32 cellular contexts compared by ENCODE assay signal in genomic region chr6:43401730-43402129, GRCh38. TPM values are rescaled to one million over a fixed set of nuclear protein-coding genes. Genes with fewer than 3 reads are reported as not detected.
"Had no signal": no experiment of that assay in that cellular context is flagged by ENCODE, and none has a peak within 500 bp of the region (broad histone marks: within the 10 kb centered on the region; RNA-seq: fewer than 3 reads in every experiment).

No MANE protein-coding gene starts in this region.

- H3K9me3 ChIP-seq: colonic mucosa, gastrocnemius medialis, left lung, lower lobe of right lung, ovary, psoas muscle, stomach, testis, tibial artery, upper lobe of left lung had no signal

- H3K27me3 ChIP-seq: colonic mucosa, ovary, stomach, testis, upper lobe of left lung had no signal

- H3K36me3 ChIP-seq: colonic mucosa, gastrocnemius medialis, left lung, lower lobe of right lung, ovary, stomach, tibial artery had no signal

- H3K4me1 ChIP-seq: colonic mucosa, gastrocnemius medialis, psoas muscle, testis, tibial artery had no signal

- DNase-seq: colonic mucosa; effector CD8-positive, alpha-beta T cell; endodermal cell; foreskin fibroblast; gastrocnemius medialis; head of caudate nucleus; hypothalamus; immature natural killer cell; kidney; left lung; lower lobe of right lung; naive thymus-derived CD8-positive, alpha-beta T cell; nephron progenitor cell; occipital lobe; ovary; psoas muscle; stimulated activated CD4-positive, alpha-beta T cell treated with anti-CD3 and anti-CD28 coated beads, Interleukin-12 subunit alpha, Interleukin-12 subunit beta, amount 100 ng/mL, for 4 hours; stimulated activated CD4-positive, alpha-beta T cell treated with anti-CD3 and anti-CD28 coated beads, Interleukin-1b, Interleukin-23, amount 100 ng/mL, for 48 hours; stimulated activated CD4-positive, alpha-beta T cell treated with anti-CD3 and anti-CD28 coated beads, Interleukin-4, amount 100 ng/mL, for 1 hour; stimulated activated CD8-positive, alpha-beta memory T cell treated with anti-CD3 and anti-CD28 coated beads, Interleukin-4, amount 100 ng/mL, for 48 hours; stimulated activated naive CD4-positive, alpha-beta T cell; stomach; testis; tibial artery; upper lobe of left lung had no signal

- H3K27ac ChIP-seq: colonic mucosa, epithelial cell of prostate, gastrocnemius medialis, left lung, lower lobe of right lung, ovary, psoas muscle, stomach, testis, tibial artery, upper lobe of left lung had no signal

- ATAC-seq: esophagus mucosa; gastrocnemius medialis; left lung; lower lobe of right lung; naive thymus-derived CD8-positive, alpha-beta T cell; psoas muscle; sciatic nerve had no signal

- FAIRE-seq: kidney, urothelium cell line had no signal

- H3K4me3 ChIP-seq: colonic mucosa, gastrocnemius medialis, left lung, lower lobe of right lung, ovary, psoas muscle, smooth muscle cell, stomach, testis, tibial artery, upper lobe of left lung had no signal

RNA-seq across cellular contexts. Expression of gene DLK2, which starts 53.6 kb away (rescaled TPM):
- total RNA-seq: endodermal cell, mesenteric fat pad, subcutaneous adipose tissue had no signal
